ENCODE assay signal across 8 cellular contexts in the genomic region with DNA sequence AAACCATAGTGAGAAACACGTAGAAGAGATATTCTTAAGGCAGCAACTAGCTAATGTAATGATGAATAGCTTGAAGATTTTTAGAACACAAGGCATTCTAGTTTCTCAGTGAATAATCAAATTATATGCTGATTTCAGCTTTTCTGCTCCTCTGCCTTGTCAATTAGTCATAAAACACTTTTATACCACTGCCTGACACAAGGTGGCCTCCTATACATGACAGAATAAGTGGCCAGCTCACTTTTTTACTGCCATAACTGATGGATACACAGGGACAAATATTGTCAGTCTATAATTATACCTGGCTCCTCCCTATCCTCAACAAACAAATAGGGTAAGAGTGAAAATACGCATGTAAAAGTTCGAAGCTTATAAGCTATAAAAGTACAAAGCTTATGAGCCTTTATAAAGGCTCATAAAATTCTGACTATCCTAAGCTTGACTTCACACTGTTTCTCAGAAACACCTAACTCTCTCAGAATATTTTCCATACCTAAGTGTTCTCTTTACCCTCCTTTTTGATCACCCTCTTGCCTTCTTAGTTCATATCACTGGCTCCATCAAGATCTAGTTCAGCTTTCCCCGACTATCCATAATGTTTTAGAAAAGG.
DNase-seq lines count a peak whose midpoint lies in the region; ATAC-seq and TF ChIP-seq lines count a peak whose summit lies in the region.

No MANE protein-coding gene starts in this region.

- peak; percentile 92 for ATAC-seq in activated CD4-positive, alpha-beta T cell treated with anti-CD3 and anti-CD28 coated beads for 36 hours
- ATAC-seq in left colon (peak; percentile 100), HG03159 (IDR thresholded peaks at IDR 0.05; ENCODE audit: unreplicated experiment) (no peak)

- CTCF ChIA-PET in activated CD4-positive, alpha-beta T cell treated with anti-CD3 and anti-CD28 coated beads for 36 hours (lab: Charles Lee) = interaction anchor here (0.6 to 5.5 kb wide), 62 partner anchors 10 to 403 kb away, joined by 3 to 129 read pairs (median 5); a partner anchor contains a TSS

- no peaks in the 10 kb centered on the region for H3K9me3 ChIP-seq in stomach

- H3K4me1 ChIP-seq in stomach = no peaks in the 10 kb centered on the region

- POLR2A ChIA-PET in activated CD4-positive, alpha-beta T cell treated with anti-CD3 and anti-CD28 coated beads for 36 hours (lab: Charles Lee) = interaction anchor here (0.5 to 1.2 kb wide), 6 partner anchors 22 to 219 kb away, joined by 3 to 4 read pairs (median 3); no protein-coding TSS in a partner anchor

- no peak overlapping the region for H3K27ac ChIP-seq in stomach

- TF ChIP-seq EP300 in stomach (IDR thresholded peaks at IDR 0.05) = no peak

- DNase-seq in activated CD4-positive, alpha-beta T cell treated with anti-CD3 and anti-CD28 coated beads for 36 hours = peak; percentile 52
- DNase-seq in activated CD4-positive, alpha-beta T cell treated with anti-CD3 and anti-CD28 coated beads, Interleukin-2, amount 50 U/mL, for 48 hours = no peak
- DNase-seq in Kasumi-1 (lab: John Stamatoyannopoulos, UW) (peak; percentile 75 to 79), SHP77 (lab: John Stamatoyannopoulos, UW) (peak; percentile 6 to 68), cardiac fibroblast (ENCODE audit: low read depth in 2 of 2) (peak; percentile 73 to 80), left colon (peak in 1 of 2 donors; percentile 34), stomach (peak; percentile 28)

- H3K4me3 ChIP-seq in cardiac fibroblast (replicated peaks in 1 of 2; ENCODE audit: low read depth in 2 of 2, low read length in 2 of 2) = no peak overlapping the region
- no peak overlapping the region for H3K4me3 ChIP-seq in stomach

- intact Hi-C loops in activated CD4-positive, alpha-beta T cell treated with anti-CD3 and anti-CD28 coated beads for 36 hours (cut with DNase I, micrococcal nuclease) = loop anchor here (1.0 to 2.0 kb wide), 5 partner anchors 81 to 315 kb away; a partner anchor contains a TSS
- intact Hi-C loops in left colon (cut with DNase I, micrococcal nuclease) (loop anchor here in 1 of 2 donors (2.0 to 5.0 kb wide), 2 partner anchors 139 to 315 kb away; no protein-coding TSS in a partner anchor), stomach (cut with DNase I; ENCODE audit: low total_unique reads) (no loop called here)

- no peaks in the 10 kb centered on the region for H3K9me3 Mint-ChIP-seq in activated CD4-positive, alpha-beta T cell treated with anti-CD3 and anti-CD28 coated beads for 36 hours (ENCODE audit: low read depth)

- H3K36me3 Mint-ChIP-seq in activated CD4-positive, alpha-beta T cell treated with anti-CD3 and anti-CD28 coated beads for 36 hours (ENCODE audit: low read depth) = peaks cover 18% of the 10 kb centered on the region

- 53 to 70% (median 64%) methylated on average over 4 of the region's 4 CpGs for WGBS in stomach, 5 donors

- no peak for TF ChIP-seq POLR2A in stomach (IDR thresholded peaks at IDR 0.05)

- no peaks in the 10 kb centered on the region for H3K27me3 Mint-ChIP-seq in activated CD4-positive, alpha-beta T cell treated with anti-CD3 and anti-CD28 coated beads for 36 hours

- peak; percentile 67 for TF ChIP-seq CTCF in cardiac fibroblast (IDR thresholded peaks at IDR 0.05; ENCODE audit: low read depth, low read length)
- peak in 5 of 7 experiments; percentile 68 to 83 (median 70) for TF ChIP-seq CTCF in stomach (IDR thresholded peaks at IDR 0.05)

- no peaks in the 10 kb centered on the region for H3K27me3 ChIP-seq in stomach

- H3K4me1 Mint-ChIP-seq in activated CD4-positive, alpha-beta T cell treated with anti-CD3 and anti-CD28 coated beads for 36 hours = peaks cover 4% of the 10 kb centered on the region

- peaks cover 24 to 89% (median 85%) of the 10 kb centered on the region in 4 donors for H3K36me3 ChIP-seq in stomach

- no peak overlapping the region for H3K27ac Mint-ChIP-seq in activated CD4-positive, alpha-beta T cell treated with anti-CD3 and anti-CD28 coated beads for 36 hours

- no peak overlapping the region for H3K4me3 Mint-ChIP-seq in activated CD4-positive, alpha-beta T cell treated with anti-CD3 and anti-CD28 coated beads for 36 hours

Comparison
In these comparisons a context has a peak if more than half of its experiments do, and no peak if none do; other contexts are left out.
1. DNase-seq: peak in activated CD4-positive, alpha-beta T cell treated with anti-CD3 and anti-CD28 coated beads for 36 hours (single experiment), Kasumi-1 (2 of 2), SHP77 (2 of 2), cardiac fibroblast (2 of 2) and stomach (single experiment); none in activated CD4-positive, alpha-beta T cell treated with anti-CD3 and anti-CD28 coated beads, Interleukin-2, amount 50 U/mL, for 48 hours (0 of 2).